Comparison of ENCODE assay signal across 11 cellular contexts in genomic region chr7:37656913-37657530, GRCh38.
DNase-seq lines count a peak whose midpoint lies in the region; ATAC-seq and TF ChIP-seq lines count a peak whose summit lies in the region.
"Had no signal": no experiment of that assay in that cellular context is flagged by ENCODE, and none has a peak within 500 bp of the region (broad histone marks: within the 10 kb centered on the region; RNA-seq: fewer than 3 reads in every experiment).

No MANE protein-coding gene starts in this region.

- no peaks in the 10 kb centered on the region for H3K27me3 ChIP-seq in neutrophil

- peak; percentile 94 for ATAC-seq in GM19043 (IDR thresholded peaks at IDR 0.05; ENCODE audit: low read depth, unreplicated experiment)
- peak; percentile 73 for ATAC-seq in HG02588 (IDR thresholded peaks at IDR 0.05; ENCODE audit: unreplicated experiment)
- ATAC-seq in HG03521 (IDR thresholded peaks at IDR 0.05; ENCODE audit: unreplicated experiment) = peak; percentile 75
- ATAC-seq in GM19324 (IDR thresholded peaks at IDR 0.05; ENCODE audit: low FRiP score, unreplicated experiment) = no peak
- ATAC-seq: psoas muscle had no signal

- DNase-seq in NCI-H510A treated with DMSO at 0.1 percent for 48 hours (lab: John Stamatoyannopoulos, UW) (no peak), GM10266 (ENCODE audit: extremely low spot score) (no peak), NCI-H524 (lab: John Stamatoyannopoulos, UW) (no peak)
- DNase-seq: EL, psoas muscle had no signal

- no peak overlapping the region for H3K4me3 ChIP-seq in neutrophil (ENCODE audit: low read depth in 1 of 2, low read length in 1 of 2)
- H3K4me3 ChIP-seq: psoas muscle had no signal

- no peaks in the 10 kb centered on the region for H3K36me3 ChIP-seq in neutrophil

- TF ChIP-seq CTCF in neutrophil (IDR thresholded peaks at IDR 0.05) = no peak
- TF ChIP-seq CTCF in GM10266 (IDR thresholded peaks at IDR 0.05; ENCODE audit: control insufficient read depth, insufficient read depth, low read depth, missing control alignments) = no peak

- peak overlapping the region; percentile 41 for H3K27ac ChIP-seq in neutrophil
- H3K27ac ChIP-seq: psoas muscle, VCaP had no signal

- no peaks in the 10 kb centered on the region for H3K9me3 ChIP-seq in neutrophil
- H3K9me3 ChIP-seq: psoas muscle had no signal

- peaks cover 3 to 10% of the 10 kb centered on the region in 2 experiments for H3K4me1 ChIP-seq in neutrophil (ENCODE audit: control insufficient read depth in 1 of 2, insufficient read depth in 1 of 2, low read depth in 1 of 2, low read length in 1 of 2)
- H3K4me1 ChIP-seq: psoas muscle had no signal
